In the genomic region with DNA sequence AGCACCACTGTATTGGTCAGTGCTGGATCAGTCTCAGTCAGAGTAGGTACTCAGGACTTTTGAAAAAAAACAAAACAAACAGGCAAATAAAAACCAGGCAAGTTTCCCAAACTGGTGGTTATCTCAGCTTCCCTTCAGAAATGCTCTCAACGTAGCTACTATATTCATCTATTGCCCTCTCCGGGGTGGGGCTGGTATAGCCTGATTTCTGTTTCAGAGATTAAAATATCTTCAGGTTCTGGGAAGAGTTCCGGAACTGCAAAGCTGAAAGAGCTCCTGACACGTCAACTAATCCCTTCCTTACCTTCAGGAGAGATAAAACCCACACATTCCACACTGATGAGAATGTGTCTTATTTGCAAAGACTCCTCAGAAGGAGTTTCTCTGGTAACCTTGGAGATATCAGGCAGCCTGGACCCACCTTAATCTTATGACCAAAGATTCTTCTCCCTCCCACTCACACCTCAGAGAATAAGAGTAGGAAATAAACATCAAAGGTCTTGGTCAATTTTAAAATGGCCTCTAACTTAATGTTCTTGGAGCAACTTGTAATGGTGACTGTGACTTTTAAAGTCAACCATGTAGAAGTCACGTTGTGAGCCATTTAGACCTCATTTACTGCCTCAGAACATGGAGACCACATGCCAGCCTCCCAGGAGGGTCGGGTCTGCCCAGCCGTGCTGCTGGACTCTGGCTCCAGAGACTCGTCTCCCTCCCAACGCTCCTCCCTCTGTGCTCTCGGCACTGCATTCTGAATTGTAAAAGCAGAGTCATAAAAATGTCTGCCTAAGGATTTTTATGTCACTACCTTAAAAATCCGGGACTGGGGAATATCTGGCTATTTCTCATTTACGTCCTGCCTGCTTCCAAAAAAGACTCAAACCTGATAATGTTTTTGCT, we compare ENCODE assay signal across 13 cellular contexts. TPM values are rescaled to one million over a fixed set of nuclear protein-coding genes. Genes with fewer than 3 reads are reported as not detected.
DNase-seq lines count a peak whose midpoint lies in the region; ATAC-seq and TF ChIP-seq lines count a peak whose summit lies in the region.
"Had no signal": no experiment of that assay in that cellular context is flagged by ENCODE, and none has a peak within 500 bp of the region (broad histone marks: within the 10 kb centered on the region; RNA-seq: fewer than 3 reads in every experiment).

No MANE protein-coding gene starts in this region.

- H3K27ac ChIP-seq in breast epithelium (no peak overlapping the region), vagina (peak overlapping the region; percentile 13)
- H3K27ac ChIP-seq: spleen had no signal

- no peaks in the 10 kb centered on the region for H3K27me3 Mint-ChIP-seq in MCF 10A (ENCODE audit: insufficient read depth, unreplicated experiment)

- H3K4me1 ChIP-seq in breast epithelium (no peaks in the 10 kb centered on the region), vagina (peaks cover 15% of the 10 kb centered on the region)

- TF ChIP-seq CTCF in MCF 10A (IDR thresholded peaks at IDR 0.05; ENCODE audit: unreplicated experiment) (no peak), breast epithelium (IDR thresholded peaks at IDR 0.05) (no peak), vagina (IDR thresholded peaks at IDR 0.05) (no peak)

- peaks cover 90% of the 10 kb centered on the region for H3K36me3 Mint-ChIP-seq in MCF 10A (ENCODE audit: insufficient read depth, unreplicated experiment)

- no peaks in the 10 kb centered on the region for H3K9me3 Mint-ChIP-seq in MCF 10A (ENCODE audit: unreplicated experiment)
- H3K9me3 Mint-ChIP-seq: stimulated activated naive CD8-positive, alpha-beta T cell treated with anti-CD3 and anti-CD28 coated beads, Interleukin-15, amount 100 ng/mL, for 72 hours had no signal

- H3K9me3 ChIP-seq in breast epithelium (no peaks in the 10 kb centered on the region), vagina (no peaks in the 10 kb centered on the region)
- H3K9me3 ChIP-seq: body of pancreas had no signal

- no peak overlapping the region for H3K4me3 ChIP-seq in breast epithelium
- no peak overlapping the region for H3K4me3 ChIP-seq in vagina
- H3K4me3 ChIP-seq: body of pancreas, spleen had no signal

- H3K27ac Mint-ChIP-seq in MCF 10A (ENCODE audit: low read depth, unreplicated experiment): peak overlapping the region; percentile 87
- H3K27ac Mint-ChIP-seq: stimulated activated naive CD8-positive, alpha-beta T cell treated with anti-CD3 and anti-CD28 coated beads, Interleukin-15, amount 100 ng/mL, for 72 hours had no signal

- BruUV-seq in MCF 10A (replicated peaks; lab: Mats Ljungman, UMichigan): TSS peak; percentile 33

- CTCF ChIA-PET in MCF 10A (lab: Yijun Ruan, JAX): interaction anchor here (0.6 to 3.3 kb wide), 5 partner anchors 13 to 394 kb away, joined by 3 to 27 read pairs (median 3); no protein-coding TSS in a partner anchor

- no peaks in the 10 kb centered on the region for H3K36me3 ChIP-seq in breast epithelium
- H3K36me3 ChIP-seq in vagina: peaks cover 0 to 10% of the 10 kb centered on the region in 2 donors
- H3K36me3 ChIP-seq: spleen had no signal

- H3K27me3 ChIP-seq in breast epithelium (no peaks in the 10 kb centered on the region), vagina (no peaks in the 10 kb centered on the region)
- H3K27me3 ChIP-seq: body of pancreas had no signal

- no peak overlapping the region for H3K4me3 Mint-ChIP-seq in MCF 10A (ENCODE audit: unreplicated experiment)
- H3K4me3 Mint-ChIP-seq: stimulated activated naive CD8-positive, alpha-beta T cell treated with anti-CD3 and anti-CD28 coated beads, Interleukin-15, amount 100 ng/mL, for 72 hours had no signal

- TF ChIP-seq POLR2A in breast epithelium (IDR thresholded peaks at IDR 0.05) (no peak), vagina (IDR thresholded peaks at IDR 0.05) (no peak)

- intact Hi-C loops in MCF 10A (cut with micrococcal nuclease): loop anchor here (1.0 to 5.0 kb wide), 4 partner anchors 31 to 120 kb away; a partner anchor contains a TSS
- intact Hi-C loops in breast epithelium (cut with DNase I; ENCODE audit: low total_unique reads): loop anchor here (5.0 kb wide), 1 partner anchor 1090 kb away; no protein-coding TSS in a partner anchor
- intact Hi-C loops in vagina (cut with DNase I): no loop called here

- peak; percentile 71 for DNase-seq in MCF 10A (ENCODE audit: unreplicated experiment)
- no peak for DNase-seq in breast epithelium (ENCODE audit: low spot score in 2 of 2)
- DNase-seq in astrocyte of the hippocampus (ENCODE audit: low read depth, low spot score): peak; percentile 81
- DNase-seq in kidney glomerular epithelial cell (lab: John Stamatoyannopoulos, UW): peak; percentile 94
- no peak for DNase-seq in vagina (ENCODE audit: extremely low spot score in 2 of 2)
- no peak for DNase-seq in DMS79 (lab: John Stamatoyannopoulos, UW)
- DNase-seq: ACHN; NCI-H69; spleen; stimulated activated naive CD8-positive, alpha-beta T cell treated with anti-CD3 and anti-CD28 coated beads, Interleukin-15, amount 100 ng/mL, for 72 hours had no signal

- peaks cover 18% of the 10 kb centered on the region for H3K4me1 Mint-ChIP-seq in MCF 10A (ENCODE audit: insufficient read depth, unreplicated experiment)

- ATAC-seq in HG03159 (IDR thresholded peaks at IDR 0.05; ENCODE audit: unreplicated experiment) (no peak), HG03039 (IDR thresholded peaks at IDR 0.05; ENCODE audit: unreplicated experiment) (no peak)
- ATAC-seq: body of pancreas; stimulated activated naive CD8-positive, alpha-beta T cell treated with anti-CD3 and anti-CD28 coated beads, Interleukin-15, amount 100 ng/mL, for 72 hours had no signal

- POLR2A ChIA-PET in MCF 10A (lab: Yijun Ruan, JAX): interaction anchor here (0.7 to 2.0 kb wide), 8 partner anchors 8 to 106 kb away, joined by 3 to 11 read pairs (median 4); a partner anchor contains a TSS

RNA-seq across cellular contexts. Expression of a gene that starts 53.8 kb away (rescaled TPM):
- 180 and 208 TPM in 2 replicates for total RNA-seq in MCF 10A (2022)
- total RNA-seq in breast epithelium: 10 to 100 TPM in 1 of 3 donors, 1 to 10 TPM in 2; 1.9 to 11.3 (median 8.5) TPM
- 27.5 TPM for total RNA-seq in vagina

Comparison
In these comparisons a context has a peak if more than half of its experiments do, and no peak if none do; other contexts are left out.
1. DNase-seq: peak in MCF 10A (single experiment), astrocyte of the hippocampus (single experiment) and kidney glomerular epithelial cell (single experiment); none in breast epithelium (0 of 2), vagina (0 of 2) and DMS79 (single experiment).